29 cellular contexts compared by ENCODE assay signal in genomic region chr5:102570747-102571146, GRCh38.
"Had no signal": no experiment of that assay in that cellular context is flagged by ENCODE, and none has a peak within 500 bp of the region (broad histone marks: within the 10 kb centered on the region; RNA-seq: fewer than 3 reads in every experiment).

No MANE protein-coding gene starts in this region.

- H3K27ac ChIP-seq: stomach, suprapubic skin, testis, thoracic aorta, thyroid gland, tibial artery, tibial nerve, transverse colon, upper lobe of left lung, upper lobe of right lung, uterus, vagina had no signal

- H3K4me3 Mint-ChIP-seq: stimulated activated effector memory CD8-positive, alpha-beta T cell treated with anti-CD3 and anti-CD28 coated beads, Interleukin-12 subunit alpha, Interleukin-12 subunit beta, amount 100 ng/mL, for 72 hours; stimulated activated memory B cell treated with anti-CD40 and anti-IgM and Interleukin-4, amounts not matched to agents 10 μg/mL and 1 μg/mL and 100 μg/mL, for 72 hours; stimulated activated naive B cell treated with anti-CD40 and anti-IgM and Interleukin-4, amounts not matched to agents 10 μg/mL and 1 μg/mL and 100 μg/mL, for 72 hours; stimulated activated naive CD8-positive, alpha-beta T cell treated with anti-CD3 and anti-CD28 coated beads, Interleukin-15, amount 100 ng/mL, for 72 hours; stimulated activated naive CD8-positive, alpha-beta T cell treated with anti-CD3 and anti-CD28 coated beads, Interleukin-15, Interleukin-2, amounts not matched to agents 100 ng/mL and 50 ng/mL, for 24 hours; type B pancreatic cell had no signal

- H3K27me3 Mint-ChIP-seq: type B pancreatic cell had no signal

- H3K4me1 Mint-ChIP-seq: stimulated activated effector memory CD8-positive, alpha-beta T cell treated with anti-CD3 and anti-CD28 coated beads, Interleukin-12 subunit alpha, Interleukin-12 subunit beta, amount 100 ng/mL, for 72 hours; stimulated activated memory B cell treated with anti-CD40 and anti-IgM and Interleukin-4, amounts not matched to agents 10 μg/mL and 1 μg/mL and 100 μg/mL, for 72 hours; stimulated activated naive B cell treated with anti-CD40 and anti-IgM and Interleukin-4, amounts not matched to agents 10 μg/mL and 1 μg/mL and 100 μg/mL, for 72 hours; stimulated activated naive CD8-positive, alpha-beta T cell treated with anti-CD3 and anti-CD28 coated beads, Interleukin-15, amount 100 ng/mL, for 72 hours had no signal

- H3K36me3 Mint-ChIP-seq: stimulated activated effector memory CD8-positive, alpha-beta T cell treated with anti-CD3 and anti-CD28 coated beads, Interleukin-12 subunit alpha, Interleukin-12 subunit beta, amount 100 ng/mL, for 72 hours; stimulated activated memory B cell treated with anti-CD40 and anti-IgM and Interleukin-4, amounts not matched to agents 10 μg/mL and 1 μg/mL and 100 μg/mL, for 72 hours; stimulated activated naive B cell treated with anti-CD40 and anti-IgM and Interleukin-4, amounts not matched to agents 10 μg/mL and 1 μg/mL and 100 μg/mL, for 72 hours; type B pancreatic cell had no signal

- H3K4me3 ChIP-seq: stomach, suprapubic skin, testis, thoracic aorta, thyroid gland, tibial artery, tibial nerve, transverse colon, upper lobe of left lung, upper lobe of right lung, uterus, vagina had no signal

- H3K9me3 Mint-ChIP-seq: stimulated activated effector memory CD8-positive, alpha-beta T cell treated with anti-CD3 and anti-CD28 coated beads, Interleukin-12 subunit alpha, Interleukin-12 subunit beta, amount 100 ng/mL, for 72 hours; stimulated activated naive B cell treated with anti-CD40 and anti-IgM and Interleukin-4, amounts not matched to agents 10 μg/mL and 1 μg/mL and 100 μg/mL, for 72 hours; stimulated activated naive CD8-positive, alpha-beta T cell treated with anti-CD3 and anti-CD28 coated beads, Interleukin-15, amount 100 ng/mL, for 72 hours; stimulated activated naive CD8-positive, alpha-beta T cell treated with anti-CD3 and anti-CD28 coated beads, Interleukin-15, Interleukin-2, amounts not matched to agents 100 ng/mL and 50 ng/mL, for 24 hours; type B pancreatic cell had no signal

- DNase-seq: stimulated activated CD4-positive, alpha-beta T cell treated with anti-CD3 and anti-CD28 coated beads, Interleukin-2, amount 100 ng/mL, for 48 hours; stimulated activated CD4-positive, alpha-beta T cell treated with anti-CD3 and anti-CD28 coated beads, Interleukin-4, amount 100 ng/mL, for 1 hour; stimulated activated CD4-positive, alpha-beta T cell treated with anti-CD3 and anti-CD28 coated beads, Interleukin-4, amount 100 ng/mL, for 24 hours; stimulated activated CD4-positive, alpha-beta T cell treated with anti-CD3 and anti-CD28 coated beads, Interleukin-4, amount 100 ng/mL, for 4 hours; stimulated activated CD8-positive, alpha-beta memory T cell treated with anti-CD3 and anti-CD28 coated beads, Interleukin-4, amount 100 ng/mL, for 48 hours; stimulated activated naive B cell treated with anti-CD40 and anti-IgM and Interleukin-4, amounts not matched to agents 10 μg/mL and 1 μg/mL and 100 μg/mL, for 72 hours; stimulated activated naive CD4-positive, alpha-beta T cell; stimulated activated naive CD4-positive, alpha-beta T cell treated with Interleukin-2 at 50 U/mL for 16 hours; stimulated activated naive CD8-positive, alpha-beta T cell treated with anti-CD3 and anti-CD28 coated beads, Interleukin-15, amount 100 ng/mL, for 72 hours; stimulated activated naive CD8-positive, alpha-beta T cell treated with anti-CD3 and anti-CD28 coated beads, Interleukin-15, Interleukin-2, amounts not matched to agents 100 U/mL and 50 U/mL, for 24 hours; stomach; substantia nigra; testis; thyroid gland; tibial artery; transverse colon; trophoblast cell; upper lobe of left lung; upper lobe of right lung; uterus had no signal

- H3K27me3 ChIP-seq: suprapubic skin, testis, thyroid gland, tibial artery, tibial nerve, transverse colon, upper lobe of left lung, upper lobe of right lung, uterus, vagina had no signal

- H3K4me1 ChIP-seq: stomach, suprapubic skin, testis, thyroid gland, tibial artery, tibial nerve, transverse colon, upper lobe of left lung, upper lobe of right lung, uterus, vagina had no signal

- H3K9me3 ChIP-seq: stomach, suprapubic skin, testis, thoracic aorta, thyroid gland, tibial artery, tibial nerve, transverse colon, upper lobe of left lung, upper lobe of right lung, uterus, vagina had no signal

- ATAC-seq: stimulated activated effector memory CD8-positive, alpha-beta T cell treated with anti-CD3 and anti-CD28 coated beads, Interleukin-12 subunit alpha, Interleukin-12 subunit beta, amount 100 ng/mL, for 72 hours; stimulated activated memory B cell treated with anti-CD40 and anti-IgM and Interleukin-4, amounts not matched to agents 10 μg/mL and 1 μg/mL and 100 μg/mL, for 72 hours; stimulated activated naive B cell treated with anti-CD40 and anti-IgM and Interleukin-4, amounts not matched to agents 10 μg/mL and 1 μg/mL and 100 μg/mL, for 72 hours; stimulated activated naive CD8-positive, alpha-beta T cell treated with anti-CD3 and anti-CD28 coated beads, Interleukin-15, amount 100 ng/mL, for 72 hours; stimulated activated naive CD8-positive, alpha-beta T cell treated with anti-CD3 and anti-CD28 coated beads, Interleukin-15, Interleukin-2, amounts not matched to agents 100 U/mL and 50 U/mL, for 24 hours; upper lobe of right lung had no signal

- H3K36me3 ChIP-seq: stomach, suprapubic skin, thoracic aorta, thyroid gland, tibial artery, tibial nerve, transverse colon, upper lobe of left lung, upper lobe of right lung, uterus, vagina had no signal

- H3K27ac Mint-ChIP-seq: stimulated activated effector memory CD8-positive, alpha-beta T cell treated with anti-CD3 and anti-CD28 coated beads, Interleukin-12 subunit alpha, Interleukin-12 subunit beta, amount 100 ng/mL, for 72 hours; stimulated activated memory B cell treated with anti-CD40 and anti-IgM and Interleukin-4, amounts not matched to agents 10 μg/mL and 1 μg/mL and 100 μg/mL, for 72 hours; stimulated activated naive B cell treated with anti-CD40 and anti-IgM and Interleukin-4, amounts not matched to agents 10 μg/mL and 1 μg/mL and 100 μg/mL, for 72 hours; stimulated activated naive CD8-positive, alpha-beta T cell treated with anti-CD3 and anti-CD28 coated beads, Interleukin-15, amount 100 ng/mL, for 72 hours; stimulated activated naive CD8-positive, alpha-beta T cell treated with anti-CD3 and anti-CD28 coated beads, Interleukin-15, Interleukin-2, amounts not matched to agents 100 ng/mL and 50 ng/mL, for 24 hours; type B pancreatic cell had no signal

- FAIRE-seq: urothelium cell line had no signal
